In the genomic region with DNA sequence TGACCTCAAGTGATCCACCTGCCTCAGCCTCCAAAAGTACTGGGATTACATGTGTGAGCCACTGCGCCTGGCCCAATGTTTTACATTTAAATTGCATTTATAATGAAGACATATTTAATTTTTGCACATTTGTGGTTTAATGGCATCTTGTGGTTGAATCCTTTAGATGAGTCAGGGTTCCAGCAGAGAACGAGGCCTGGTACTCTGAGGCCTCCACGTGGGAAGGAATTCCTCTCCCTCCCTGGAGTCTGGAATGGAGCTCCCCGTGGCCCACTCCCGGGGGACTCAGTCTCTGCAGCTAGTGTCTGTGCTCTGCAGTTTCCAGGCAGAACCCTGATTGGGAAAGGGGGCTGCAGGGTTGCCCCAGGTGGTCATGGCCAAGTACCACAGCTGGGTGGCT, we compare ENCODE assay signal across 36 cellular contexts. TPM values are rescaled to one million over a fixed set of nuclear protein-coding genes. Genes with fewer than 3 reads are reported as not detected.
DNase-seq lines count a peak whose midpoint lies in the region; FAIRE-seq and TF ChIP-seq lines count a peak whose summit lies in the region.
"Had no signal": no experiment of that assay in that cellular context is flagged by ENCODE, and none has a peak within 500 bp of the region (broad histone marks: within the 10 kb centered on the region; RNA-seq: fewer than 3 reads in every experiment).

No MANE protein-coding gene starts in this region.

- TF ChIP-seq CTCF in kidney (IDR thresholded peaks at IDR 0.05; ENCODE audit: borderline replicate concordance, extremely low read depth, insufficient read depth) (no peak), chondrocyte (IDR thresholded peaks at IDR 0.05) (no peak)

- H3K36me3 ChIP-seq in adipocyte (ENCODE audit: control insufficient read depth, insufficient read depth, low read length, severe bottlenecking) = no peaks in the 10 kb centered on the region
- H3K36me3 ChIP-seq in kidney (ENCODE audit: control insufficient read depth in 1 of 2, insufficient read depth in 2 of 2, low read length in 2 of 2) = no peaks in the 10 kb centered on the region
- H3K36me3 ChIP-seq in SJCRH30 = no peaks in the 10 kb centered on the region
- H3K36me3 ChIP-seq: colonic mucosa, neutrophil, prostate gland had no signal

- no peaks in the 10 kb centered on the region for H3K9me3 Mint-ChIP-seq in chondrocyte (ENCODE audit: low read depth)
- H3K9me3 Mint-ChIP-seq: activated naive CD4-positive, alpha-beta T cell treated with anti-CD3 and anti-CD28 coated beads, Interleukin-2, amount 10 ng/mL, durations not matched to agents 7 days and 5 days; effector memory CD8-positive, alpha-beta T cell; mesothelial cell of epicardium had no signal

- no peaks in the 10 kb centered on the region for H3K36me3 Mint-ChIP-seq in chondrocyte (ENCODE audit: low read depth)
- H3K36me3 Mint-ChIP-seq: activated naive CD4-positive, alpha-beta T cell treated with anti-CD3 and anti-CD28 coated beads, Interleukin-2, amount 10 ng/mL, durations not matched to agents 7 days and 5 days; mesothelial cell of epicardium had no signal

- intact Hi-C loops in kidney (cut with DNase I) = no loop called here

- DNase-seq in M059J (ENCODE audit: low read depth) = peak; percentile 69
- DNase-seq in adipocyte (ENCODE audit: low read depth) = peak; percentile 80
- peak; percentile 95 for DNase-seq in hepatic stellate cell (ENCODE audit: low spot score)
- DNase-seq in kidney = no peak
- no peak for DNase-seq in chondrocyte (ENCODE audit: low spot score)
- no peak for DNase-seq in SJCRH30
- no peak for DNase-seq in NCI-H748 treated with DMSO at 0.1 percent for 48 hours (lab: John Stamatoyannopoulos, UW)
- DNase-seq: activated CD4-positive, alpha-beta T cell treated with anti-CD3 and anti-CD28 coated beads for 4 hours; activated CD8-positive, alpha-beta T cell treated with anti-CD3 and anti-CD28 coated beads, Interleukin-2, amount 10 ng/mL, durations not matched to agents 7 days and 5 days; activated naive CD4-positive, alpha-beta T cell treated with anti-CD3 and anti-CD28 coated beads, Interleukin-2, amount 10 ng/mL, durations not matched to agents 7 days and 5 days; amygdala; C1 segment of cervical spinal cord; colonic mucosa; COR-L47; effector memory CD8-positive, alpha-beta T cell; HCEC 1CT; islet precursor cell; NCI-H1105 treated with DMSO at 0.1 percent for 48 hours; NCI-H1930; NCI-H2171 treated with DMSO at 0.1 percent for 48 hours; NCI-H524 treated with DMSO at 0.1 percent for 48 hours; OCI-M1; SHP77; stimulated activated CD4-positive, alpha-beta T cell treated with anti-CD3 and anti-CD28 coated beads, Interleukin-4, amount 100 ng/mL, for 4 hours; T-helper 9 cell; trophoblast cell had no signal

- no peak overlapping the region for H3K4me3 ChIP-seq in adipocyte (ENCODE audit: low read length)
- no peak overlapping the region for H3K4me3 ChIP-seq in kidney (ENCODE audit: low read length in 2 of 2)
- H3K4me3 ChIP-seq in SJCRH30 = no peak overlapping the region
- H3K4me3 ChIP-seq: colonic mucosa, prostate gland had no signal

- no peaks in the 10 kb centered on the region for H3K4me1 ChIP-seq in adipocyte (ENCODE audit: control insufficient read depth, insufficient read depth, low read length)
- no peaks in the 10 kb centered on the region for H3K4me1 ChIP-seq in kidney (ENCODE audit: control insufficient read depth in 1 of 2, insufficient read depth in 1 of 2, low read depth in 1 of 2, low read length in 2 of 2)
- no peaks in the 10 kb centered on the region for H3K4me1 ChIP-seq in SJCRH30
- H3K4me1 ChIP-seq: colonic mucosa, prostate gland had no signal

- H3K4me3 Mint-ChIP-seq in chondrocyte (ENCODE audit: unreplicated experiment) = no peak overlapping the region
- H3K4me3 Mint-ChIP-seq: activated CD8-positive, alpha-beta T cell treated with anti-CD3 and anti-CD28 coated beads, Interleukin-2, amount 10 ng/mL, durations not matched to agents 7 days and 5 days; activated naive CD4-positive, alpha-beta T cell treated with anti-CD3 and anti-CD28 coated beads, Interleukin-2, amount 10 ng/mL, durations not matched to agents 7 days and 5 days; effector memory CD8-positive, alpha-beta T cell; mesothelial cell of epicardium had no signal

- H3K27me3 Mint-ChIP-seq in chondrocyte (ENCODE audit: low read depth) = peaks cover 22% of the 10 kb centered on the region
- H3K27me3 Mint-ChIP-seq: activated naive CD4-positive, alpha-beta T cell treated with anti-CD3 and anti-CD28 coated beads, Interleukin-2, amount 10 ng/mL, durations not matched to agents 7 days and 5 days had no signal

- H3K27ac ChIP-seq in kidney (ENCODE audit: low read depth in 2 of 2, low read length in 2 of 2) (no peak overlapping the region), SJCRH30 (no peak overlapping the region)
- H3K27ac ChIP-seq: colonic mucosa, neutrophil, prostate gland, VCaP had no signal

- H3K4me1 Mint-ChIP-seq in chondrocyte (ENCODE audit: low read depth) = no peaks in the 10 kb centered on the region
- H3K4me1 Mint-ChIP-seq: activated naive CD4-positive, alpha-beta T cell treated with anti-CD3 and anti-CD28 coated beads, Interleukin-2, amount 10 ng/mL, durations not matched to agents 7 days and 5 days; mesothelial cell of epicardium had no signal

- H3K9ac ChIP-seq in adipocyte (ENCODE audit: low read length) (no peak overlapping the region), kidney (ENCODE audit: low read length in 2 of 2) (no peak overlapping the region)

- H3K9me3 ChIP-seq in adipocyte (ENCODE audit: control insufficient read depth, low read length) (peaks cover 9% of the 10 kb centered on the region), kidney (ENCODE audit: control insufficient read depth in 1 of 2, low read length in 2 of 2) (no peaks in the 10 kb centered on the region), SJCRH30 (replicated peaks) (no peaks in the 10 kb centered on the region)
- H3K9me3 ChIP-seq: colonic mucosa, neutrophil, prostate gland had no signal

- FAIRE-seq in kidney (lab: Jason Lieb, UNC) = no peak
- FAIRE-seq: bronchial epithelial cell, G401.6 had no signal

- no peak overlapping the region for H3K27ac Mint-ChIP-seq in chondrocyte (ENCODE audit: unreplicated experiment)
- H3K27ac Mint-ChIP-seq: activated CD8-positive, alpha-beta T cell treated with anti-CD3 and anti-CD28 coated beads, Interleukin-2, amount 10 ng/mL, durations not matched to agents 7 days and 5 days; activated naive CD4-positive, alpha-beta T cell treated with anti-CD3 and anti-CD28 coated beads, Interleukin-2, amount 10 ng/mL, durations not matched to agents 7 days and 5 days; mesothelial cell of epicardium had no signal

- H3K27me3 ChIP-seq in adipocyte (replicated peaks; ENCODE audit: control insufficient read depth, insufficient read depth, low read length) = peaks cover 50% of the 10 kb centered on the region
- H3K27me3 ChIP-seq in SJCRH30 = peaks cover 5% of the 10 kb centered on the region; the same call in 1 of the 2 replicates
- H3K27me3 ChIP-seq: colonic mucosa had no signal

RNA-seq across cellular contexts. Expression of a gene that starts 24.2 kb away (rescaled TPM):
- not detected in 2 replicates for total RNA-seq in M059J (2014; rRNA removed; shearing (Covaris generic))
- total RNA-seq in kidney (0.22 TPM), chondrocyte (not detected in 3 replicates)
- polyA plus RNA-seq in kidney (ENCODE audit: insufficient read depth, low read depth, low replicate concordance) = not detected
- not detected in 2 replicates for total RNA-seq in SJCRH30 (2014; rRNA removed; shearing (Covaris generic))
- total RNA-seq: bronchial epithelial cell, colonic mucosa, epithelial cell of proximal tubule, HT-29, liver had no signal
- polyA plus RNA-seq: liver had no signal

RNA-seq across cellular contexts. Expression of a gene that starts 35.9 kb away (rescaled TPM):
- total RNA-seq in M059J (2014; rRNA removed; shearing (Covaris generic)) = 0.12 TPM in 1 of 2 replicates, not detected in the other
- total RNA-seq in kidney (0.16 TPM), chondrocyte (not detected in 3 replicates)
- not detected for polyA plus RNA-seq in kidney (ENCODE audit: insufficient read depth, low read depth, low replicate concordance)
- total RNA-seq in SJCRH30 (2014; rRNA removed; shearing (Covaris generic)) = not detected in 2 replicates
- total RNA-seq: activated CD8-positive, alpha-beta T cell treated with anti-CD3 and anti-CD28 coated beads, Interleukin-2, amount 10 ng/mL, durations not matched to agents 7 days and 5 days; bronchial epithelial cell; epithelial cell of proximal tubule; HT-29; liver; mesothelial cell of epicardium; sciatic nerve had no signal
- polyA plus RNA-seq: liver had no signal

RNA-seq across cellular contexts. Expression of a gene that starts 58.4 kb away (rescaled TPM):
- total RNA-seq in M059J (2014; rRNA removed; shearing (Covaris generic)) = not detected in 2 replicates
- total RNA-seq in kidney (2.7 TPM), chondrocyte (not detected in 3 replicates)
- polyA plus RNA-seq in kidney (ENCODE audit: insufficient read depth, low read depth, low replicate concordance) = 4.2 TPM
- not detected in 2 replicates for total RNA-seq in SJCRH30 (2014; rRNA removed; shearing (Covaris generic))
- total RNA-seq: bronchial epithelial cell had no signal

Comparison
In these comparisons a context has a peak if more than half of its experiments do, and no peak if none do; other contexts are left out.
1. DNase-seq: peak in M059J (single experiment), adipocyte (single experiment) and hepatic stellate cell (single experiment); none in kidney (single experiment), chondrocyte (single experiment), SJCRH30 (0 of 2) and NCI-H748 treated with DMSO at 0.1 percent for 48 hours (single experiment).